8 cellular contexts compared by ENCODE assay signal in the genomic region with DNA sequence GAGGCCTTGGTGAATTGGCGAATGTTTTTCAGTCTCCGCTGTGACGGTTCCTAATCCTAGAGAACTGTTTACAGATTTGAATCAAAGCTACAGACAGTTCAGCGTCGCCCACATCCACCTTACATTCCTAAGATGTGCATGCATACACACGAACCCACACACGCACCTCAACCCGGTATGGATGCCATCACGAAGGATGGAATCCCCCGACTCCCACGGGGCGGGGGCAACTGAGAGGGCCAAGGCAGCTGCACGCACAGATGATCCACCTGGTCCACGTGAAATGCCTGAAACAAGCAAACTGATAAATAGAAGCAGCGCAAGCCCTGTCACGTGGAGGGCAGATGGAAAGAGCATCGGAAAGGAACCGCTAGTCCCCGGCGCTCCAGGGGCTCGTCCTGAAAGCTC. TPM values are rescaled to one million over a fixed set of nuclear protein-coding genes. Genes with fewer than 3 reads are reported as not detected.
A peak's percentile ranks its signal among the peaks of the same experiment; 100 is the strongest.
DNase-seq lines count a peak whose midpoint lies in the region; ATAC-seq and TF ChIP-seq lines count a peak whose summit lies in the region.

No MANE protein-coding gene starts in this region.

- H3K27me3 ChIP-seq in heart left ventricle, result no peaks in the 10 kb centered on the region

- H3K9me3 ChIP-seq in heart left ventricle, result no peaks in the 10 kb centered on the region

- intact Hi-C loops in heart left ventricle (cut with DNase I), result loop anchor here in 4 of 10 donors (2.0 to 10.0 kb wide), 7 partner anchors 46 to 491 kb away; partner anchors contain the start of genes PIK3CA (in 2 of the 4), ACTL6A (in 1 of the 4) and ZNF639 (in 1 of the 4)
- intact Hi-C loops in Right ventricle myocardium superior (cut with DNase I), result no loop called here
- intact Hi-C loops in sciatic nerve (cut with DNase I), result no loop called here

- no peaks in the 10 kb centered on the region for H3K36me3 Mint-ChIP-seq in glutamatergic neuron (ENCODE audit: unreplicated experiment)

- H3K27ac ChIP-seq in heart left ventricle, result peak overlapping the region; percentile 59 to 95 (median 90)

- ATAC-seq in heart left ventricle (peak in 1 of 4 donors; percentile 1), Right ventricle myocardium superior (ENCODE audit: poor library complexity) (no peak), HG03064 (IDR thresholded peaks at IDR 0.05; ENCODE audit: low read depth, unreplicated experiment) (peak; percentile 31), sciatic nerve (peak; percentile 18)

- H3K9me3 Mint-ChIP-seq in glutamatergic neuron (ENCODE audit: unreplicated experiment), result peaks cover 3% of the 10 kb centered on the region

- peaks cover 0 to 43% (median 21%) of the 10 kb centered on the region in 12 donors for H3K4me1 ChIP-seq in heart left ventricle

- H3K4me1 Mint-ChIP-seq in glutamatergic neuron (ENCODE audit: low read depth, unreplicated experiment), result peaks cover 10% of the 10 kb centered on the region

- no peak for TF ChIP-seq CTCF in heart left ventricle (IDR thresholded peaks at IDR 0.05)
- no peak for TF ChIP-seq CTCF in glutamatergic neuron (IDR thresholded peaks at IDR 0.05; ENCODE audit: partially characterized antibody, unreplicated experiment)

- H3K36me3 ChIP-seq in heart left ventricle, result peaks cover 0 to 18% (median 11%) of the 10 kb centered on the region in 9 donors

- 2 to 5% (median 4%) methylated on average over 14 to 21 of the region's 21 CpGs for WGBS in heart left ventricle, 4 donors

- peak overlapping the region; percentile 69 for H3K27ac Mint-ChIP-seq in glutamatergic neuron (ENCODE audit: unreplicated experiment)

- no peak for TF ChIP-seq POLR2A in heart left ventricle (IDR thresholded peaks at IDR 0.05)

- peak in 1 of 5 donors; percentile 27 for DNase-seq in heart left ventricle
- DNase-seq in Right ventricle myocardium superior, result no peak
- DNase-seq in OCI-M1 (lab: John Stamatoyannopoulos, UW), result peak; percentile 50
- DNase-seq in activated naive CD4-positive, alpha-beta T cell (lab: John Stamatoyannopoulos, UW), result peak in 3 of 4 experiments; percentile 22 to 29 (median 26)
- DNase-seq in glutamatergic neuron, result no peak
- DNase-seq in sciatic nerve (ENCODE audit: low spot score), result peak; percentile 62
- DNase-seq in NCI-H446 treated with DMSO at 0.1 percent for 48 hours (lab: John Stamatoyannopoulos, UW), result no peak

- H3K4me3 ChIP-seq in heart left ventricle, result peak overlapping the region; percentile 49 to 96 (median 84)

- H3K4me3 Mint-ChIP-seq in glutamatergic neuron (ENCODE audit: unreplicated experiment), result peak overlapping the region; percentile 97

- peaks cover 2% of the 10 kb centered on the region for H3K27me3 Mint-ChIP-seq in glutamatergic neuron (ENCODE audit: unreplicated experiment)

RNA-seq across cellular contexts. Expression of gene ZMAT3, which starts 0.4 kb away (rescaled TPM):
- 10 to 100 TPM; 10.5 to 23.2 (median 15.6) TPM for total RNA-seq in heart left ventricle
- 1 to 10 TPM; 2.0 to 5.7 TPM for polyA plus RNA-seq in heart left ventricle
- total RNA-seq in Right ventricle myocardium superior, result 12.9 TPM
- 14.0 TPM for total RNA-seq in glutamatergic neuron (ENCODE audit: unreplicated experiment)
- 19.9 TPM for total RNA-seq in sciatic nerve

Comparison
In these comparisons a context has a peak if more than half of its experiments do, and no peak if none do; other contexts are left out.
1. DNase-seq: peak in OCI-M1 (single experiment), activated naive CD4-positive, alpha-beta T cell (3 of 4) and sciatic nerve (single experiment); none in Right ventricle myocardium superior (single experiment), glutamatergic neuron (single experiment) and NCI-H446 treated with DMSO at 0.1 percent for 48 hours (single experiment).